ENCODE assay signal across 1 cellular context in genomic region chr14:105500036-105500725, GRCh38.
A peak's percentile ranks its signal among the peaks of the same experiment; 100 is the strongest.
TF ChIP-seq lines count a peak whose summit lies in the region.

No MANE protein-coding gene starts in this region.

TF ChIP-seq in HepG2, 621 proteins besides CTCF, POLR2A, EP300 and RAD21 (continued from another document):
- peak; percentile 1 for TF ChIP-seq ZNF687 (CRISPR knock-in tag; IDR thresholded peaks at IDR 0.05)
- TF ChIP-seq SP2 (CRISPR knock-in tag; IDR thresholded peaks at IDR 0.05), result peak; percentile 34
- TF ChIP-seq ZNF30 (CRISPR knock-in tag; IDR thresholded peaks at IDR 0.05), result no peak
- TF ChIP-seq ZNF501 (CRISPR knock-in tag; IDR thresholded peaks at IDR 0.05), result peak; percentile 40; the same call in 1 of the 2 replicates
- no peak; the same call in 1 of the 2 replicates for TF ChIP-seq FOXC1 (CRISPR knock-in tag; IDR thresholded peaks at IDR 0.05; ENCODE audit: borderline replicate concordance)
- peak; percentile 81; the same call in 1 of the 2 replicates for TF ChIP-seq ZBTB38 (CRISPR knock-in tag; IDR thresholded peaks at IDR 0.05)
- TF ChIP-seq HNRNPL (IDR thresholded peaks at IDR 0.05; ENCODE audit: low read depth, low read length), result 0 out of 2 replicates have a peak, but pooled peaks have one; percentile 17
- TF ChIP-seq AGO1 (IDR thresholded peaks at IDR 0.05; ENCODE audit: low read depth, low read length, poor library complexity, severe bottlenecking), result peak; percentile 18
- TF ChIP-seq ZNF616 (CRISPR knock-in tag; IDR thresholded peaks at IDR 0.05; ENCODE audit: low read depth), result peak; percentile 32; the same call in 1 of the 2 replicates
- 0 out of 2 replicates have a peak, but pooled peaks have one; percentile 42 for TF ChIP-seq MTERF4 (CRISPR knock-in tag; IDR thresholded peaks at IDR 0.05)
